Comparison of ENCODE assay signal across 1 cellular context in genomic region chr9:123929870-123930831, GRCh38.
A peak's percentile ranks its signal among the peaks of the same experiment; 100 is the strongest.
TF ChIP-seq lines count a peak whose summit lies in the region.

Gene DENND1A (minus strand): TSS chr9:123930126. CDS start chr9:123929905, 221 bp downstream.

TF ChIP-seq in GM12878, 131 proteins besides CTCF, POLR2A, EP300 and RAD21 (continued from another document):
- no peak for TF ChIP-seq BCLAF1 (IDR thresholded peaks at IDR 0.05)
- no peak for TF ChIP-seq STAT3 (IDR thresholded peaks at IDR 0.05; ENCODE audit: low read depth, low read length)
- 0 out of 2 replicates have a peak, but pooled peaks have one; percentile 55 for TF ChIP-seq DPF2 (IDR thresholded peaks at IDR 0.05)
- no peak for TF ChIP-seq SREBF1 (IDR thresholded peaks at IDR 0.05; ENCODE audit: low read length)
- TF ChIP-seq PBX3 (IDR thresholded peaks at IDR 0.05; ENCODE audit: insufficient replicate concordance, low read depth, low read length), result no peak
- peak; percentile 78 for TF ChIP-seq TAF1 (IDR thresholded peaks at IDR 0.05; ENCODE audit: borderline replicate concordance, low read depth, low read length)
- TF ChIP-seq YY1 (IDR thresholded peaks at IDR 0.05; ENCODE audit: low read depth, low read length), result peak; percentile 88
- TF ChIP-seq PML (IDR thresholded peaks at IDR 0.05; ENCODE audit: low read length), result no peak
- TF ChIP-seq RBBP5 (conservative IDR thresholded peaks at IDR 0.05), result no peak
- TF ChIP-seq PAX8 (IDR thresholded peaks at IDR 0.05), result no peak
- TF ChIP-seq, protein P1, sequence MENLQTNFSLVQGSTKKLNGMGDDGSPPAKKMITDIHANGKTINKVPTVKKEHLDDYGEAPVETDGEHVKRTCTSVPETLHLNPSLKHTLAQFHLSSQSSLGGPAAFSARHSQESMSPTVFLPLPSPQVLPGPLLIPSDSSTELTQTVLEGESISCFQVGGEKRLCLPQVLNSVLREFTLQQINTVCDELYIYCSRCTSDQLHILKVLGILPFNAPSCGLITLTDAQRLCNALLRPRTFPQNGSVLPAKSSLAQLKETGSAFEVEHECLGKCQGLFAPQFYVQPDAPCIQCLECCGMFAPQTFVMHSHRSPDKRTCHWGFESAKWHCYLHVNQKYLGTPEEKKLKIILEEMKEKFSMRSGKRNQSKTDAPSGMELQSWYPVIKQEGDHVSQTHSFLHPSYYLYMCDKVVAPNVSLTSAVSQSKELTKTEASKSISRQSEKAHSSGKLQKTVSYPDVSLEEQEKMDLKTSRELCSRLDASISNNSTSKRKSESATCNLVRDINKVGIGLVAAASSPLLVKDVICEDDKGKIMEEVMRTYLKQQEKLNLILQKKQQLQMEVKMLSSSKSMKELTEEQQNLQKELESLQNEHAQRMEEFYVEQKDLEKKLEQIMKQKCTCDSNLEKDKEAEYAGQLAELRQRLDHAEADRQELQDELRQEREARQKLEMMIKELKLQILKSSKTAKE (IDR thresholded peaks at IDR 0.05; ENCODE audit: low read depth, poor library complexity, severe bottlenecking), result no peak
- 0 out of 2 replicates have a peak, but pooled peaks have one; percentile 27 for TF ChIP-seq ZNF687 (IDR thresholded peaks at IDR 0.05)
- TF ChIP-seq SUZ12 (IDR thresholded peaks at IDR 0.05; ENCODE audit: unreplicated experiment), result no peak
- no peak for TF ChIP-seq CEBPB (IDR thresholded peaks at IDR 0.05; ENCODE audit: borderline replicate concordance in 1 of 2, low read depth in 2 of 2, low read length in 2 of 2)
- peak; percentile 51; the same call in 1 of the 2 replicates for TF ChIP-seq NKRF (conservative IDR thresholded peaks at IDR 0.05)
TF ChIP-seq in GM12878: peak in this region for 22.
